Comparison of ENCODE assay signal across 28 cellular contexts in the genomic region with DNA sequence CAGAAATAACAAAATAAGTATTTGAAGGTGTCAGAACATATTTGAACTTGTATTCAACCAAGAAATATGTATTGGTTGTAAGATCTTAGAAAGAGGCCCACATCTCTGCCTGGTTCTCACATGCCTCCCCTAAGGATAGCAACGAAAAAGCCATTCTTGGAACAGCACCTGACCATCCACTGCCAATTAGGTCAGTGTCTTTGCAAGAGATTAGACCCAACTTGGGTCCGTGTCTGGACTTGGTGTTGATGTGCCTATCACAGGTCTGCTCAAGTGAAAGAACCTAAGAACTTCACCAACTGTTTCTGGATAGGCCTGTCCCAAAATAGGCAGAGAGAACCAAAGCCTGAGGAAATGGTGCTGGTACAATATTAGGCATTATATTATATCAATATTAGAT.
"Had no signal": no experiment of that assay in that cellular context is flagged by ENCODE, and none has a peak within 500 bp of the region (broad histone marks: within the 10 kb centered on the region; RNA-seq: fewer than 3 reads in every experiment).

No MANE protein-coding gene starts in this region.

- H3K9me3 Mint-ChIP-seq: nephron; stimulated activated naive CD8-positive, alpha-beta T cell treated with anti-CD3 and anti-CD28 coated beads, Interleukin-15, amount 100 ng/mL, for 72 hours; type B pancreatic cell had no signal

- H3K9me3 ChIP-seq: ovary, psoas muscle, right lobe of liver, suprapubic skin, testis, tibial artery, transverse colon, upper lobe of right lung had no signal

- H3K27ac Mint-ChIP-seq: natural killer cell; nephron; neural progenitor cell; progenitor cell of endocrine pancreas; stimulated activated memory B cell treated with anti-CD40 and anti-IgM and Interleukin-4, amounts not matched to agents 10 μg/mL and 1 μg/mL and 100 μg/mL, for 72 hours; stimulated activated naive CD8-positive, alpha-beta T cell treated with anti-CD3 and anti-CD28 coated beads, Interleukin-15, amount 100 ng/mL, for 72 hours; type B pancreatic cell had no signal

- ATAC-seq: natural killer cell; psoas muscle; right cardiac atrium; right lobe of liver; stimulated activated memory B cell treated with anti-CD40 and anti-IgM and Interleukin-4, amounts not matched to agents 10 μg/mL and 1 μg/mL and 100 μg/mL, for 72 hours; stimulated activated naive CD8-positive, alpha-beta T cell treated with anti-CD3 and anti-CD28 coated beads, Interleukin-15, amount 100 ng/mL, for 72 hours; stimulated activated naive CD8-positive, alpha-beta T cell treated with anti-CD3 and anti-CD28 coated beads, Interleukin-15, Interleukin-2, amounts not matched to agents 100 U/mL and 50 U/mL, for 24 hours; upper lobe of right lung had no signal

- DNase-seq: natural killer cell; occipital lobe; ovary; posterior cingulate gyrus; psoas muscle; right cardiac atrium; right lobe of liver; sigmoid colon; small intestine; stimulated activated CD4-positive, alpha-beta T cell treated with anti-CD3 and anti-CD28 coated beads, Interleukin-12 subunit alpha, Interleukin-12 subunit beta, amount 100 ng/mL, for 4 hours; stimulated activated CD4-positive, alpha-beta T cell treated with anti-CD3 and anti-CD28 coated beads, Interleukin-1b, Interleukin-23, amount 100 ng/mL, for 48 hours; stimulated activated CD4-positive, alpha-beta T cell treated with anti-CD3 and anti-CD28 coated beads, Interleukin-4, amount 100 ng/mL, for 1 hour; stimulated activated CD4-positive, alpha-beta T cell treated with anti-CD3 and anti-CD28 coated beads, Interleukin-4, amount 100 ng/mL, for 4 hours; stimulated activated CD8-positive, alpha-beta memory T cell treated with anti-CD3 and anti-CD28 coated beads, Interleukin-4, amount 100 ng/mL, for 48 hours; stimulated activated naive CD4-positive, alpha-beta T cell; stimulated activated naive CD8-positive, alpha-beta T cell treated with anti-CD3 and anti-CD28 coated beads, Interleukin-15, amount 100 ng/mL, for 72 hours; stimulated activated naive CD8-positive, alpha-beta T cell treated with anti-CD3 and anti-CD28 coated beads, Interleukin-15, Interleukin-2, amounts not matched to agents 100 U/mL and 50 U/mL, for 24 hours; testis; tibial artery; transverse colon; upper lobe of right lung; uterus had no signal

- H3K4me3 ChIP-seq: neural progenitor cell, ovary, psoas muscle, right lobe of liver, sigmoid colon, suprapubic skin, testis, tibial artery, transverse colon, upper lobe of right lung, uterus had no signal

- H3K36me3 Mint-ChIP-seq: natural killer cell; neural progenitor cell; stimulated activated memory B cell treated with anti-CD40 and anti-IgM and Interleukin-4, amounts not matched to agents 10 μg/mL and 1 μg/mL and 100 μg/mL, for 72 hours; type B pancreatic cell had no signal

- FAIRE-seq: small intestine had no signal

- H3K27me3 Mint-ChIP-seq: progenitor cell of endocrine pancreas, type B pancreatic cell had no signal

- H3K27me3 ChIP-seq: neural progenitor cell, ovary, right lobe of liver, sigmoid colon, testis, transverse colon, upper lobe of right lung, uterus had no signal

- H3K4me3 Mint-ChIP-seq: natural killer cell; nephron; neural progenitor cell; stimulated activated memory B cell treated with anti-CD40 and anti-IgM and Interleukin-4, amounts not matched to agents 10 μg/mL and 1 μg/mL and 100 μg/mL, for 72 hours; stimulated activated naive CD8-positive, alpha-beta T cell treated with anti-CD3 and anti-CD28 coated beads, Interleukin-15, amount 100 ng/mL, for 72 hours; type B pancreatic cell had no signal

- H3K36me3 ChIP-seq: ovary, right lobe of liver, sigmoid colon, suprapubic skin, tibial artery, transverse colon, upper lobe of right lung, uterus had no signal

- H3K4me1 Mint-ChIP-seq: natural killer cell; neural progenitor cell; stimulated activated memory B cell treated with anti-CD40 and anti-IgM and Interleukin-4, amounts not matched to agents 10 μg/mL and 1 μg/mL and 100 μg/mL, for 72 hours; stimulated activated naive CD8-positive, alpha-beta T cell treated with anti-CD3 and anti-CD28 coated beads, Interleukin-15, amount 100 ng/mL, for 72 hours had no signal
